1 cellular context compared by ENCODE assay signal in genomic region chr12:94674835-94675234, GRCh38.
TF ChIP-seq lines count a peak whose summit lies in the region.

No MANE protein-coding gene starts in this region.

TF ChIP-seq in GM23338, 12 proteins besides CTCF, POLR2A, EP300 and RAD21 (continued from another document):
- TF ChIP-seq, protein P1, sequence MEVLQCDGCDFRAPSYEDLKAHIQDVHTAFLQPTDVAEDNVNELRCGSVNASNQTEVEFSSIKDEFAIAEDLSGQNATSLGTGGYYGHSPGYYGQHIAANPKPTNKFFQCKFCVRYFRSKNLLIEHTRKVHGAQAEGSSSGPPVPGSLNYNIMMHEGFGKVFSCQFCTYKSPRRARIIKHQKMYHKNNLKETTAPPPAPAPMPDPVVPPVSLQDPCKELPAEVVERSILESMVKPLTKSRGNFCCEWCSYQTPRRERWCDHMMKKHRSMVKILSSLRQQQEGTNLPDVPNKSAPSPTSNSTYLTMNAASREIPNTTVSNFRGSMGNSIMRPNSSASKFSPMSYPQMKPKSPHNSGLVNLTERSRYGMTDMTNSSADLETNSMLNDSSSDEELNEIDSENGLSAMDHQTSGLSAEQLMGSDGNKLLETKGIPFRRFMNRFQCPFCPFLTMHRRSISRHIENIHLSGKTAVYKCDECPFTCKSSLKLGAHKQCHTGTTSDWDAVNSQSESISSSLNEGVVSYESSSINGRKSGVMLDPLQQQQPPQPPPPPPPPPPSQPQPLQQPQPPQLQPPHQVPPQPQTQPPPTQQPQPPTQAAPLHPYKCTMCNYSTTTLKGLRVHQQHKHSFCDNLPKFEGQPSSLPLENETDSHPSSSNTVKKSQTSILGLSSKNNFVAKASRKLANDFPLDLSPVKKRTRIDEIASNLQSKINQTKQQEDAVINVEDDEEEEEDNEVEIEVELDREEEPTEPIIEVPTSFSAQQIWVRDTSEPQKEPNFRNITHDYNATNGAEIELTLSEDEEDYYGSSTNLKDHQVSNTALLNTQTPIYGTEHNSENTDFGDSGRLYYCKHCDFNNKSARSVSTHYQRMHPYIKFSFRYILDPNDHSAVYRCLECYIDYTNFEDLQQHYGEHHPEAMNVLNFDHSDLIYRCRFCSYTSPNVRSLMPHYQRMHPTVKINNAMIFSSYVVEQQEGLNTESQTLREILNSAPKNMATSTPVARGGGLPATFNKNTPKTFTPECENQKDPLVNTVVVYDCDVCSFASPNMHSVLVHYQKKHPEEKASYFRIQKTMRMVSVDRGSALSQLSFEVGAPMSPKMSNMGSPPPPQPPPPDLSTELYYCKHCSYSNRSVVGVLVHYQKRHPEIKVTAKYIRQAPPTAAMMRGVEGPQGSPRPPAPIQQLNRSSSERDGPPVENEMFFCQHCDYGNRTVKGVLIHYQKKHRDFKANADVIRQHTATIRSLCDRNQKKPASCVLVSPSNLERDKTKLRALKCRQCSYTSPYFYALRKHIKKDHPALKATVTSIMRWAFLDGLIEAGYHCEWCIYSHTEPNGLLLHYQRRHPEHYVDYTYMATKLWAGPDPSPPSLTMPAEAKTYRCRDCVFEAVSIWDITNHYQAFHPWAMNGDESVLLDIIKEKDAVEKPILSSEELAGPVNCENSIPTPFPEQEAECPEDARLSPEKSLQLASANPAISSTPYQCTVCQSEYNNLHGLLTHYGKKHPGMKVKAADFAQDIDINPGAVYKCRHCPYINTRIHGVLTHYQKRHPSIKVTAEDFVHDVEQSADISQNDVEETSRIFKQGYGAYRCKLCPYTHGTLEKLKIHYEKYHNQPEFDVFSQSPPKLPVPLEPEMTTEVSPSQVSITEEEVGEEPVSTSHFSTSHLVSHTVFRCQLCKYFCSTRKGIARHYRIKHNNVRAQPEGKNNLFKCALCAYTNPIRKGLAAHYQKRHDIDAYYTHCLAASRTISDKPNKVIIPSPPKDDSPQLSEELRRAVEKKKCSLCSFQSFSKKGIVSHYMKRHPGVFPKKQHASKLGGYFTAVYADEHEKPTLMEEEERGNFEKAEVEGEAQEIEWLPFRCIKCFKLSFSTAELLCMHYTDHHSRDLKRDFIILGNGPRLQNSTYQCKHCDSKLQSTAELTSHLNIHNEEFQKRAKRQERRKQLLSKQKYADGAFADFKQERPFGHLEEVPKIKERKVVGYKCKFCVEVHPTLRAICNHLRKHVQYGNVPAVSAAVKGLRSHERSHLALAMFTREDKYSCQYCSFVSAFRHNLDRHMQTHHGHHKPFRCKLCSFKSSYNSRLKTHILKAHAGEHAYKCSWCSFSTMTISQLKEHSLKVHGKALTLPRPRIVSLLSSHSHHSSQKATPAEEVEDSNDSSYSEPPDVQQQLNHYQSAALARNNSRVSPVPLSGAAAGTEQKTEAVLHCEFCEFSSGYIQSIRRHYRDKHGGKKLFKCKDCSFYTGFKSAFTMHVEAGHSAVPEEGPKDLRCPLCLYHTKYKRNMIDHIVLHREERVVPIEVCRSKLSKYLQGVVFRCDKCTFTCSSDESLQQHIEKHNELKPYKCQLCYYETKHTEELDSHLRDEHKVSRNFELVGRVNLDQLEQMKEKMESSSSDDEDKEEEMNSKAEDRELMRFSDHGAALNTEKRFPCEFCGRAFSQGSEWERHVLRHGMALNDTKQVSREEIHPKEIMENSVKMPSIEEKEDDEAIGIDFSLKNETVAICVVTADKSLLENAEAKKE (CRISPR knock-in tag; IDR thresholded peaks at IDR 0.05), result no peak
- TF ChIP-seq EZH2phosphoT487 (IDR thresholded peaks at IDR 0.05; ENCODE audit: unreplicated experiment), result no peak
- TF ChIP-seq ZNF331 (CRISPR knock-in tag; IDR thresholded peaks at IDR 0.05; ENCODE audit: low read depth), result no peak
- TF ChIP-seq ZNF114 (CRISPR knock-in tag; IDR thresholded peaks at IDR 0.05), result no peak
- TF ChIP-seq NANOG (IDR thresholded peaks at IDR 0.05; ENCODE audit: borderline replicate concordance), result no peak
- TF ChIP-seq JUNB (IDR thresholded peaks at IDR 0.05; ENCODE audit: unreplicated experiment), result no peak
- no peak for TF ChIP-seq STAT1 (IDR thresholded peaks at IDR 0.05; ENCODE audit: unreplicated experiment)
